In the genomic region with DNA sequence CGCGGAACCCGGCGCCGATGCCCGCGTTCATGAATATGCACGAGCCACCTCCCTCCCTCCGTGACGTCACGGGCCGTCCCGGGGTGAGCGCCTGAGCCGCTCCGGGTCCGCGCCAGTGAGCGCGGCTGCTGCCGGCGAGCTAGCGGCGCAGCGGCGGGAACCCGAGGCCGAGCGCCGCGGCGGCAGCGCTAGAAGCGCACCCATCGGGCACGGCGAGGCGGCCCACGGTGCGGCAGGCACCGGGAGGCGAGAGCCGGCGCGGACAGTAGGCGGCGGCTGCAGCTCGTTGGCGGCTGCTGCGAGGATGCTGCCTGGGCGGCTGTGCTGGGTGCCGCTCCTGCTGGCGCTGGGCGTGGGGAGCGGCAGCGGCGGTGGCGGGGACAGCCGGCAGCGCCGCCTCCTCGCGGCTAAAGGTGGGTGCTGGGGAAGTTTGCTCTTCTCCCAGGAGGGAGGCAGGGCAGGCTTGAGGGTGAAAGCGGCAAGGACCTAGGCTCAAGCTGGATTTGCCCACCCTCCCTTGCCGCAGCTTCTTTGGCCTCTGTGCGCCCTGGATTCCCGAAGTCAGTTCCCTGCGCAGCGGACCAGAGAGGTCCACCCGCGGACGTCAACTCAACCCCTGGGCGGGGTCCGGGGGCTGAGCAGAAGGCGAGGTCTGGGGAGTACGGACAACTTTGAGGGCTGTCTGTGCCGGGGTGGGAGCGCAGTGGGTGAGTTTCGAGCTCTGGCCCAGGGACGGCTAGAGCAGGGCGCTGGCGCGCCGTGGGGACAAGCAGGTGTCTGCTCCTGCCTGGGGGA, we compare ENCODE assay signal across 8 cellular contexts. TPM values are rescaled to one million over a fixed set of nuclear protein-coding genes. Genes with fewer than 3 reads are reported as not detected.
DNase-seq lines count a peak whose midpoint lies in the region; ATAC-seq and TF ChIP-seq lines count a peak whose summit lies in the region.

A gene (plus strand): TSS at position 115 of the 795 bp plus-strand sequence.

- no peak within 1 kb of the TSS for H2AK5ac ChIP-seq in trophoblast cell (ENCODE audit: low read length)

- H4K91ac ChIP-seq in trophoblast cell (ENCODE audit: low read depth, low read length) = peak within 1 kb of the TSS; percentile 40

- no peaks in the 10 kb centered on the region for H3K4me1 ChIP-seq in Caco-2
- peaks cover 0 to 24% (median 14%) of the 10 kb centered on the region in 9 donors for H3K4me1 ChIP-seq in heart right ventricle
- H3K4me1 ChIP-seq in trophoblast cell (ENCODE audit: control insufficient read depth in 1 of 2, insufficient read depth in 2 of 2, low read length in 2 of 2) = peaks cover 5 to 15% of the 10 kb centered on the region in 2 experiments

- no peak within 1 kb of the TSS for H3K4ac ChIP-seq in trophoblast cell (ENCODE audit: low read depth, low read length)

- H3K4me2 ChIP-seq in trophoblast cell (ENCODE audit: low read length) = peak within 1 kb of the TSS; percentile 80

- H3K79me1 ChIP-seq in trophoblast cell (ENCODE audit: low read length) = peaks cover 2% of the 10 kb centered on the region

- peaks cover 8% of the 10 kb centered on the region for H3K4me1 Mint-ChIP-seq in Caco-2 (ENCODE audit: low read depth, unreplicated experiment)
- H3K4me1 Mint-ChIP-seq in activated T-helper 2 cell treated with anti-CD3 and anti-CD28 coated beads, Interferon-gamma antibody, Interleukin-2, Interleukin-4, amounts not matched to agents 10 μg/mL and 5 μg/mL and 100 μg/mL, durations not matched to agents 14 hours and 24 hours and 36 hours (ENCODE audit: low read depth) = no peaks in the 10 kb centered on the region

- CTCF ChIA-PET in Caco-2 (lab: Charles Lee) = interaction anchor here (0.6 to 1.5 kb wide), 4 partner anchors 41 to 823 kb away, joined by 3 to 7 read pairs (median 4); no protein-coding TSS in a partner anchor

- POLR2A ChIA-PET in Caco-2 (lab: Charles Lee) = interaction anchor here (0.7 kb wide), 1 partner anchor 971 kb away, joined by 11 read pairs; no protein-coding TSS in a partner anchor

- H3K27me3 ChIP-seq in Caco-2 (replicated peaks; ENCODE audit: control insufficient read depth, insufficient read depth, low read length) = no peaks in the 10 kb centered on the region
- peaks cover 0 to 66% (median 16%) of the 10 kb centered on the region in 7 donors for H3K27me3 ChIP-seq in heart right ventricle
- H3K27me3 ChIP-seq in trophoblast cell (ENCODE audit: insufficient read depth, low read length) = peaks cover 8% of the 10 kb centered on the region

- peak within 1 kb of the TSS; percentile 21 for H2BK120ac ChIP-seq in trophoblast cell (ENCODE audit: insufficient read depth, low read length, poor library complexity)

- no TSS peak for BruUV-seq in Caco-2 (replicated peaks; lab: Mats Ljungman, UMichigan)

- TF ChIP-seq CTCF in Caco-2 (IDR thresholded peaks at IDR 0.05; ENCODE audit: insufficient read depth in 1 of 2, low read depth in 1 of 2, low read length in 1 of 2, severe bottlenecking in 1 of 2, unreplicated experiment in 1 of 2) (no peak), heart right ventricle (IDR thresholded peaks at IDR 0.05) (peak in 2 of 9 donors; percentile 3 to 18)

- H2BK12ac ChIP-seq in trophoblast cell (ENCODE audit: low read length) = peak within 1 kb of the TSS; percentile 33

- H3K36me3 ChIP-seq in Caco-2 (ENCODE audit: control insufficient read depth, insufficient read depth, low read length) = no peaks in the 10 kb centered on the region
- H3K36me3 ChIP-seq in heart right ventricle = no peaks in the 10 kb centered on the region
- H3K36me3 ChIP-seq in trophoblast cell (ENCODE audit: control insufficient read depth in 1 of 2, insufficient read depth in 2 of 2, low read length in 2 of 2) = no peaks in the 10 kb centered on the region

- H3K9me3 ChIP-seq in Caco-2 (no peaks in the 10 kb centered on the region), heart right ventricle (no peaks in the 10 kb centered on the region), trophoblast cell (ENCODE audit: insufficient read depth, low read depth, low read length) (no peaks in the 10 kb centered on the region)

- peak within 1 kb of the TSS in 2 of 10 donors; percentile 15 to 57 for H3K27ac ChIP-seq in heart right ventricle
- no peak within 1 kb of the TSS for H3K27ac ChIP-seq in trophoblast cell (ENCODE audit: low read depth, low read length)

- DNase-seq in Caco-2 = peak; percentile 64 to 81
- DNase-seq in NCI-H146 (lab: John Stamatoyannopoulos, UW) = peak; percentile 94
- DNase-seq in activated T-helper 2 cell treated with anti-CD3 and anti-CD28 coated beads, Interferon-gamma antibody, Interleukin-2, Interleukin-4, amounts not matched to agents 10 μg/mL and 5 μg/mL and 100 μg/mL, durations not matched to agents 14 hours and 24 hours and 36 hours (ENCODE audit: low spot score) = peak; percentile 11
- peak; percentile 64 to 78 for DNase-seq in heart right ventricle
- DNase-seq in trophoblast cell = peak; percentile 44 to 69

- peaks cover 9% of the 10 kb centered on the region for H3K27me3 Mint-ChIP-seq in Caco-2 (ENCODE audit: insufficient read depth, unreplicated experiment)
- peaks cover 52% of the 10 kb centered on the region for H3K27me3 Mint-ChIP-seq in activated T-helper 2 cell treated with anti-CD3 and anti-CD28 coated beads, Interferon-gamma antibody, Interleukin-2, Interleukin-4, amounts not matched to agents 10 μg/mL and 5 μg/mL and 100 μg/mL, durations not matched to agents 14 hours and 24 hours and 36 hours (ENCODE audit: low read depth)

- no peak within 1 kb of the TSS for H3K23ac ChIP-seq in trophoblast cell (ENCODE audit: low read length)

- H3K9me3 Mint-ChIP-seq in Caco-2 (ENCODE audit: unreplicated experiment) = no peaks in the 10 kb centered on the region
- H3K9me3 Mint-ChIP-seq in activated T-helper 2 cell treated with anti-CD3 and anti-CD28 coated beads, Interferon-gamma antibody, Interleukin-2, Interleukin-4, amounts not matched to agents 10 μg/mL and 5 μg/mL and 100 μg/mL, durations not matched to agents 14 hours and 24 hours and 36 hours = no peaks in the 10 kb centered on the region

- H4K12ac ChIP-seq in trophoblast cell (ENCODE audit: low read depth, low read length) = no peak within 1 kb of the TSS

- peak within 1 kb of the TSS; percentile 56 for H2AFZ ChIP-seq in trophoblast cell (ENCODE audit: insufficient read depth, low read length, poor library complexity)

- peak within 1 kb of the TSS; percentile 71 for H3K9ac ChIP-seq in trophoblast cell (ENCODE audit: low read length)

- peak within 1 kb of the TSS; percentile 26 for H4K8ac ChIP-seq in trophoblast cell (ENCODE audit: low read depth, low read length)

- H3K27ac Mint-ChIP-seq in Caco-2 (ENCODE audit: unreplicated experiment) = peak within 1 kb of the TSS; percentile 21
- H3K27ac Mint-ChIP-seq in activated T-helper 2 cell treated with anti-CD3 and anti-CD28 coated beads, Interferon-gamma antibody, Interleukin-2, Interleukin-4, amounts not matched to agents 10 μg/mL and 5 μg/mL and 100 μg/mL, durations not matched to agents 14 hours and 24 hours and 36 hours = no peak within 1 kb of the TSS

- WGBS in heart right ventricle, 2 donors = 0 to 1% methylated on average over 62 to 84 of the region's 84 CpGs
- WGBS in trophoblast cell (ENCODE audit: extremely low coverage, insufficient coverage, insufficient read length) = no CpG with 5 or more reads among the region's 84 CpGs

- no peak within 1 kb of the TSS for H3K18ac ChIP-seq in trophoblast cell (ENCODE audit: low read length)

- H3K4me3 ChIP-seq in Caco-2 (ENCODE audit: low read depth, low read length) (peak within 1 kb of the TSS; percentile 55), heart right ventricle (peak within 1 kb of the TSS; percentile 44 to 62 (median 58)), trophoblast cell (ENCODE audit: low read depth, low read length) (peak within 1 kb of the TSS; percentile 93)

- H3K4me3 Mint-ChIP-seq in Caco-2 (ENCODE audit: unreplicated experiment) = peak within 1 kb of the TSS; percentile 86
- H3K4me3 Mint-ChIP-seq in activated T-helper 2 cell treated with anti-CD3 and anti-CD28 coated beads, Interferon-gamma antibody, Interleukin-2, Interleukin-4, amounts not matched to agents 10 μg/mL and 5 μg/mL and 100 μg/mL, durations not matched to agents 14 hours and 24 hours and 36 hours (ENCODE audit: low read depth) = no peak within 1 kb of the TSS

- ATAC-seq in GM19452 (IDR thresholded peaks at IDR 0.05; ENCODE audit: unreplicated experiment) = peak; percentile 63
- peak; percentile 82 to 91 (median 88) for ATAC-seq in heart right ventricle
- no peak for ATAC-seq in HG03196 (IDR thresholded peaks at IDR 0.05; ENCODE audit: unreplicated experiment)
- no peak for ATAC-seq in HG03139 (IDR thresholded peaks at IDR 0.05; ENCODE audit: unreplicated experiment)

- H3K36me3 Mint-ChIP-seq in Caco-2 (ENCODE audit: insufficient read depth, unreplicated experiment) = no peaks in the 10 kb centered on the region
- no peaks in the 10 kb centered on the region for H3K36me3 Mint-ChIP-seq in activated T-helper 2 cell treated with anti-CD3 and anti-CD28 coated beads, Interferon-gamma antibody, Interleukin-2, Interleukin-4, amounts not matched to agents 10 μg/mL and 5 μg/mL and 100 μg/mL, durations not matched to agents 14 hours and 24 hours and 36 hours (ENCODE audit: low read depth)

- intact Hi-C loops in Caco-2 (cut with micrococcal nuclease; ENCODE audit: unreplicated experiment) = loop anchor here (2.0 to 10.0 kb wide), 4 partner anchors 192 to 508 kb away; no protein-coding TSS in a partner anchor
- intact Hi-C loops in activated T-helper 2 cell treated with anti-CD3 and anti-CD28 coated beads, Interferon-gamma antibody, Interleukin-2, Interleukin-4, amounts not matched to agents 10 μg/mL and 5 μg/mL and 100 μg/mL, durations not matched to agents 14 hours and 24 hours and 36 hours (cut with micrococcal nuclease) = loop anchor here (5.0 kb wide), 1 partner anchor 508 kb away; no protein-coding TSS in a partner anchor
- intact Hi-C loops in heart right ventricle (cut with DNase I) = loop anchor here in 9 of 10 donors (2.0 to 10.0 kb wide), 14 partner anchors 117 to 802 kb away; no protein-coding TSS in a partner anchor

- no peaks in the 10 kb centered on the region for H3K79me2 ChIP-seq in trophoblast cell (ENCODE audit: control insufficient read depth, insufficient read depth, low read length, poor library complexity)

- peak within 1 kb of the TSS; percentile 51 for H2BK5ac ChIP-seq in trophoblast cell (ENCODE audit: low read depth, low read length, poor library complexity)

- no peak within 1 kb of the TSS for H3K14ac ChIP-seq in trophoblast cell (ENCODE audit: low read length)

RNA-seq across cellular contexts. Expression of the gene that starts here (rescaled TPM):
- total RNA-seq in Caco-2 (2022) = 20.1 and 26.1 TPM in 2 replicates
- not detected in 2 replicates for total RNA-seq in activated T-helper 2 cell treated with anti-CD3 and anti-CD28 coated beads, Interferon-gamma antibody, Interleukin-2, Interleukin-4, amounts not matched to agents 10 μg/mL and 5 μg/mL and 100 μg/mL, durations not matched to agents 14 hours and 24 hours and 36 hours
- total RNA-seq in heart right ventricle = 10 to 100 TPM in 2 of 10 donors, 1 to 10 TPM in 8; 1.5 to 10.7 (median 5.5) TPM
- polyA plus RNA-seq in heart right ventricle = 1 to 10 TPM in 1 of 2 donors, under 1 TPM in 1; 0.57 to 1.0 TPM
- polyA plus RNA-seq in trophoblast cell (2013) = 31.7 and 34.3 TPM in 2 replicates

Comparison
In these comparisons a context has a peak if more than half of its experiments do, and no peak if none do; other contexts are left out.
1. Peak in DNase-seq in activated T-helper 2 cell treated with anti-CD3 and anti-CD28 coated beads, Interferon-gamma antibody, Interleukin-2, Interleukin-4, amounts not matched to agents 10 μg/mL and 5 μg/mL and 100 μg/mL, durations not matched to agents 14 hours and 24 hours and 36 hours; RNA of the gene not detected or under 1 TPM.
2. DNase-seq: peak in every context shown above with its lines; median percentile 94 in NCI-H146; 72 in Caco-2; 71 in heart right ventricle; 56 in trophoblast cell; 11 in activated T-helper 2 cell treated with anti-CD3 and anti-CD28 coated beads, Interferon-gamma antibody, Interleukin-2, Interleukin-4, amounts not matched to agents 10 μg/mL and 5 μg/mL and 100 μg/mL, durations not matched to agents 14 hours and 24 hours and 36 hours.
3. ATAC-seq: peak in GM19452 (single experiment) and heart right ventricle (8 of 8); none in HG03196 (single experiment) and HG03139 (single experiment).
4. Peak in every context shown above with its lines, with median percentiles within 50 percentile points of each other: H3K4me3 ChIP-seq.